ENCODE assay signal across 1 cellular context in genomic region chr2:2665834-2666133, GRCh38.
TF ChIP-seq lines count a peak whose summit lies in the region.

No MANE protein-coding gene starts in this region.

TF ChIP-seq in A549, 52 proteins besides CTCF, POLR2A, EP300 and RAD21 (continued from another document):
- TF ChIP-seq HDAC2 (IDR thresholded peaks at IDR 0.05) = no peak
- TF ChIP-seq ZNF302 (CRISPR knock-in tag; IDR thresholded peaks at IDR 0.05) = no peak
